ENCODE assay signal across 8 cellular contexts in genomic region chr16:50153648-50154368, GRCh38. TPM values are rescaled to one million over a fixed set of nuclear protein-coding genes. Genes with fewer than 3 reads are reported as not detected.
A peak's percentile ranks its signal among the peaks of the same experiment; 100 is the strongest.
DNase-seq lines count a peak whose midpoint lies in the region; ATAC-seq and TF ChIP-seq lines count a peak whose summit lies in the region.

No MANE protein-coding gene starts in this region.

- POLR2A ChIA-PET in activated CD4-positive, alpha-beta memory T cell treated with anti-CD3 and anti-CD28 coated beads for 36 hours (lab: Charles Lee) = no interaction called here

- peak overlapping the region; percentile 86 for H3K4me3 ChIP-seq in CD4-positive, CD25-positive, alpha-beta regulatory T cell (ENCODE audit: low read depth, low read length)
- H3K4me3 ChIP-seq in fibroblast of villous mesenchyme (ENCODE audit: low read depth, low read length) = peak overlapping the region; percentile 81
- peak overlapping the region; percentile 87 to 94 for H3K4me3 ChIP-seq in neuronal stem cell (ENCODE audit: low read length in 2 of 2)

- H3K27me3 Mint-ChIP-seq in CD4-positive, CD25-positive, alpha-beta regulatory T cell = peaks cover 4% of the 10 kb centered on the region
- no peaks in the 10 kb centered on the region for H3K27me3 Mint-ChIP-seq in activated CD4-positive, alpha-beta memory T cell treated with anti-CD3 and anti-CD28 coated beads for 36 hours

- TF ChIP-seq CTCF in fibroblast of villous mesenchyme (IDR thresholded peaks at IDR 0.05; ENCODE audit: insufficient read depth, low read depth, low read length) = no peak

- no peaks in the 10 kb centered on the region for H3K27me3 ChIP-seq in CD4-positive, CD25-positive, alpha-beta regulatory T cell (ENCODE audit: control insufficient read depth, insufficient read depth, low read length)
- no peaks in the 10 kb centered on the region for H3K27me3 ChIP-seq in neuronal stem cell (ENCODE audit: control insufficient read depth in 3 of 3, insufficient read depth in 3 of 3, low read depth in 1 of 3, low read length in 3 of 3)

- H3K36me3 ChIP-seq in CD4-positive, CD25-positive, alpha-beta regulatory T cell (ENCODE audit: control insufficient read depth, insufficient read depth, low read length) = peaks cover 2% of the 10 kb centered on the region
- peaks cover 0 to 6% of the 10 kb centered on the region in 2 donors for H3K36me3 ChIP-seq in neuronal stem cell (replicated peaks in 1 of 2; ENCODE audit: control insufficient read depth in 2 of 2, insufficient read depth in 2 of 2, low read length in 2 of 2)

- H3K4me2 ChIP-seq in neuronal stem cell (ENCODE audit: insufficient read depth, low read length, poor library complexity, severe bottlenecking) = peak overlapping the region; percentile 82

- peak overlapping the region; percentile 100 for H3K14ac ChIP-seq in neuronal stem cell (ENCODE audit: low read length)

- H3K4me3 Mint-ChIP-seq in CD4-positive, CD25-positive, alpha-beta regulatory T cell = peak overlapping the region; percentile 91 to 96 (median 94)
- H3K4me3 Mint-ChIP-seq in activated CD4-positive, alpha-beta memory T cell treated with anti-CD3 and anti-CD28 coated beads for 36 hours = peak overlapping the region; percentile 80

- peak overlapping the region; percentile 91 for H2AK5ac ChIP-seq in neuronal stem cell (ENCODE audit: low read depth, low read length)

- H3K36me3 Mint-ChIP-seq in CD4-positive, CD25-positive, alpha-beta regulatory T cell = peaks cover 11% of the 10 kb centered on the region
- no peaks in the 10 kb centered on the region for H3K36me3 Mint-ChIP-seq in activated CD4-positive, alpha-beta memory T cell treated with anti-CD3 and anti-CD28 coated beads for 36 hours

- no peak overlapping the region for H4K8ac ChIP-seq in neuronal stem cell (ENCODE audit: low read depth, low read length)

- CTCF ChIA-PET in activated CD4-positive, alpha-beta memory T cell treated with anti-CD3 and anti-CD28 coated beads for 36 hours (lab: Charles Lee) = no interaction called here

- peak overlapping the region; percentile 97 for H3K9ac ChIP-seq in neuronal stem cell (ENCODE audit: low read depth, low read length, poor library complexity)

- peak overlapping the region; percentile 43 for H2BK120ac ChIP-seq in neuronal stem cell (ENCODE audit: low read depth, low read length)

- no peaks in the 10 kb centered on the region for H3K9me3 ChIP-seq in CD4-positive, CD25-positive, alpha-beta regulatory T cell (ENCODE audit: control insufficient read depth in 2 of 2, low read length in 2 of 2)
- H3K9me3 ChIP-seq in neuronal stem cell (replicated peaks in 1 of 2; ENCODE audit: control insufficient read depth in 2 of 2, insufficient read depth in 1 of 2, low read depth in 1 of 2, low read length in 2 of 2) = no peaks in the 10 kb centered on the region

- no peaks in the 10 kb centered on the region for H3K9me3 Mint-ChIP-seq in CD4-positive, CD25-positive, alpha-beta regulatory T cell
- H3K9me3 Mint-ChIP-seq in activated CD4-positive, alpha-beta memory T cell treated with anti-CD3 and anti-CD28 coated beads for 36 hours = no peaks in the 10 kb centered on the region

- WGBS in neuronal stem cell (ENCODE audit: extremely low coverage in 2 of 2, insufficient read length in 2 of 2, insufficient replicate concordance in 1 of 2), 2 donors = no CpG with 5 or more reads among the region's 80 CpGs

- peak overlapping the region; percentile 82 for H2AFZ ChIP-seq in neuronal stem cell (ENCODE audit: low read length)

- H3K27ac Mint-ChIP-seq in CD4-positive, CD25-positive, alpha-beta regulatory T cell = peak overlapping the region in 2 of 3 donors; percentile 9 to 90
- H3K27ac Mint-ChIP-seq in activated CD4-positive, alpha-beta memory T cell treated with anti-CD3 and anti-CD28 coated beads for 36 hours = peak overlapping the region; percentile 73

- peaks cover 57% of the 10 kb centered on the region for H3K4me1 ChIP-seq in CD4-positive, CD25-positive, alpha-beta regulatory T cell (ENCODE audit: control insufficient read depth, insufficient read depth, low read length, poor library complexity, severe bottlenecking)
- peaks cover 3 to 19% of the 10 kb centered on the region in 2 donors for H3K4me1 ChIP-seq in neuronal stem cell (ENCODE audit: control insufficient read depth in 2 of 2, insufficient read depth in 1 of 2, low read depth in 1 of 2, low read length in 2 of 2)

- H2BK15ac ChIP-seq in neuronal stem cell (ENCODE audit: low read length) = peak overlapping the region; percentile 81

- no peak overlapping the region for H2BK12ac ChIP-seq in neuronal stem cell (ENCODE audit: low read length)

- intact Hi-C loops in activated CD4-positive, alpha-beta memory T cell treated with anti-CD3 and anti-CD28 coated beads for 36 hours (cut with micrococcal nuclease) = loop anchor here (2.0 to 5.0 kb wide), 8 partner anchors 19 to 1542 kb away; partner anchors contain the start of genes N4BP1 and SNX20

- H3K18ac ChIP-seq in neuronal stem cell (ENCODE audit: low read length) = peak overlapping the region; percentile 96

- peaks cover 9 to 50% (median 33%) of the 10 kb centered on the region in 4 donors for H3K4me1 Mint-ChIP-seq in CD4-positive, CD25-positive, alpha-beta regulatory T cell
- peaks cover 39% of the 10 kb centered on the region for H3K4me1 Mint-ChIP-seq in activated CD4-positive, alpha-beta memory T cell treated with anti-CD3 and anti-CD28 coated beads for 36 hours (ENCODE audit: low read depth)

- peak overlapping the region; percentile 57 for H3K27ac ChIP-seq in CD4-positive, CD25-positive, alpha-beta regulatory T cell (ENCODE audit: insufficient read depth, low read length, poor library complexity, severe bottlenecking)
- H3K27ac ChIP-seq in neuronal stem cell (replicated peaks; ENCODE audit: low read length) = no peak overlapping the region

- peaks cover 8% of the 10 kb centered on the region for H3K79me1 ChIP-seq in neuronal stem cell (ENCODE audit: low read depth, low read length)

- H3K23ac ChIP-seq in neuronal stem cell (ENCODE audit: low read depth, low read length, poor library complexity) = peak overlapping the region; percentile 94

- peak overlapping the region; percentile 44 for H3K4ac ChIP-seq in neuronal stem cell (ENCODE audit: low read length)

- peak in 1 of 3 donors; percentile 52 for DNase-seq in CD4-positive, CD25-positive, alpha-beta regulatory T cell
- peak; percentile 57 for DNase-seq in activated CD4-positive, alpha-beta memory T cell treated with anti-CD3 and anti-CD28 coated beads for 36 hours
- DNase-seq in fibroblast of villous mesenchyme (ENCODE audit: low read depth) (no peak), neuronal stem cell (ENCODE audit: low spot score) (no peak), NCI-H774 (lab: John Stamatoyannopoulos, UW) (no peak), SK-N-DZ (ENCODE audit: low spot score) (no peak)

- H2BK5ac ChIP-seq in neuronal stem cell (ENCODE audit: low read length) = peak overlapping the region; percentile 34

- ATAC-seq in CD4-positive, CD25-positive, alpha-beta regulatory T cell (ENCODE audit: low read depth in 2 of 2) = peak in 1 of 2 donors; percentile 3
- ATAC-seq in GM19452 (IDR thresholded peaks at IDR 0.05; ENCODE audit: unreplicated experiment) (peak; percentile 24), HG03565 (IDR thresholded peaks at IDR 0.05; ENCODE audit: unreplicated experiment) (peak; percentile 3)

- H4K91ac ChIP-seq in neuronal stem cell (ENCODE audit: low read depth, low read length, poor library complexity) = no peak overlapping the region

RNA-seq across cellular contexts. Expression of gene TENT4B, which starts 0.7 kb away (rescaled TPM):
- 19.7 TPM for total RNA-seq in CD4-positive, CD25-positive, alpha-beta regulatory T cell
- 1 to 10 TPM; 3.5 to 4.2 (median 3.5) TPM for polyA plus RNA-seq in CD4-positive, CD25-positive, alpha-beta regulatory T cell
- 10 to 100 TPM; 14.4 to 14.8 TPM for total RNA-seq in activated CD4-positive, alpha-beta memory T cell treated with anti-CD3 and anti-CD28 coated beads for 36 hours
- total RNA-seq in fibroblast of villous mesenchyme = 7.1 and 12.5 TPM in 2 replicates
- polyA plus RNA-seq in neuronal stem cell (2013, experiment 1 of 2) = 9.5 TPM
- 10.2 TPM for polyA plus RNA-seq in neuronal stem cell (2013, experiment 2 of 2)
- polyA plus RNA-seq in SK-N-DZ (2014; cell fraction: cytosol; rRNA removed) = 8.1 and 8.7 TPM in 2 replicates
- polyA plus RNA-seq in SK-N-DZ (2014; cell fraction: nucleus; rRNA removed) = 6.9 and 8.7 TPM in 2 replicates
